In genomic region chr13:110557610-110558305, GRCh38 we compare ENCODE assay signal across 22 cellular contexts. TPM values are rescaled to one million over a fixed set of nuclear protein-coding genes. Genes with fewer than 3 reads are reported as not detected.
DNase-seq lines count a peak whose midpoint lies in the region; ATAC-seq and TF ChIP-seq lines count a peak whose summit lies in the region.
"Had no signal": no experiment of that assay in that cellular context is flagged by ENCODE, and none has a peak within 500 bp of the region (broad histone marks: within the 10 kb centered on the region; RNA-seq: fewer than 3 reads in every experiment).

No MANE protein-coding gene starts in this region.

- TF ChIP-seq CTCF in right lobe of liver (IDR thresholded peaks at IDR 0.05) (no peak), spleen (IDR thresholded peaks at IDR 0.05 in 8 of 11, conservative IDR thresholded peaks at IDR 0.05 in 3 of 11) (no peak), tibial nerve (IDR thresholded peaks at IDR 0.05) (no peak)

- DNase-seq in DMS153 treated with DMSO at 0.1 percent for 48 hours (lab: John Stamatoyannopoulos, UW; ENCODE audit: unreplicated experiment) (peak; percentile 34), NCI-H510A treated with DMSO at 0.1 percent for 48 hours (lab: John Stamatoyannopoulos, UW) (peak; percentile 85), right lobe of liver (no peak), spleen (peak; percentile 77), A172 (ENCODE audit: low spot score) (no peak), tibial nerve (ENCODE audit: low spot score in 2 of 2) (no peak), NOMO-1 treated with dmso at 0.1 percent for 144 hours (lab: John Stamatoyannopoulos, UW; ENCODE audit: unreplicated experiment) (no peak)
- DNase-seq: activated CD4-positive, alpha-beta T cell treated with anti-CD3 and anti-CD28 coated beads, Interleukin-2, amount 10 ng/mL, durations not matched to agents 24 days and 14 days; CD4-positive, alpha-beta T cell; cerebellar nuclear complex; DND-41; effector memory CD4-positive, alpha-beta T cell; gastrocnemius medialis; hippocampal formation; NCI-H446; stimulated activated CD4-positive, alpha-beta T cell treated with anti-CD3 and anti-CD28 coated beads, Interleukin-4, amount 100 ng/mL, for 24 hours; stimulated activated naive CD8-positive, alpha-beta T cell treated with anti-CD3 and anti-CD28 coated beads, Interleukin-15, Interleukin-2, amounts not matched to agents 100 U/mL and 50 U/mL, for 24 hours; T-helper 17 cell had no signal

- peak overlapping the region in 2 of 3 donors; percentile 13 to 39 for H3K27ac ChIP-seq in right lobe of liver
- H3K27ac ChIP-seq in spleen, result peak overlapping the region in 3 of 8 donors; percentile 3 to 96 (median 74)
- H3K27ac ChIP-seq in tibial nerve, result peak overlapping the region in 2 of 4 donors; percentile 45 to 98
- H3K27ac ChIP-seq: esophagus muscularis mucosa, gastrocnemius medialis had no signal

- 84% methylated on average over 7 of the region's 23 CpGs for WGBS in right lobe of liver (ENCODE audit: insufficient coverage, low coverage, low lambda C conversion rate, missing lambda C conversion rate)
- WGBS in spleen, 5 donors, result 88 to 92% (median 91%) methylated on average over 22 to 23 of the region's 23 CpGs
- WGBS in tibial nerve, 2 donors, result 67 to 74% methylated on average over 23 of the region's 23 CpGs

- TF ChIP-seq POLR2A in right lobe of liver (IDR thresholded peaks at IDR 0.05), result no peak
- no peak for TF ChIP-seq POLR2A in spleen (IDR thresholded peaks at IDR 0.05)
- TF ChIP-seq POLR2A in tibial nerve (IDR thresholded peaks at IDR 0.05), result peak in 1 of 2 donors; percentile 2

- TF ChIP-seq EP300 in tibial nerve (IDR thresholded peaks at IDR 0.05), result no peak

- H3K4me1 ChIP-seq in right lobe of liver, result peaks cover 0 to 55% (median 11%) of the 10 kb centered on the region in 4 donors
- H3K4me1 ChIP-seq in spleen, result peaks cover 0 to 92% (median 57%) of the 10 kb centered on the region in 6 donors
- peaks cover 0 to 69% (median 1%) of the 10 kb centered on the region in 4 donors for H3K4me1 ChIP-seq in tibial nerve

- H3K36me3 ChIP-seq in right lobe of liver (peaks cover 0 to 3% (median 0%) of the 10 kb centered on the region in 4 donors), spleen (peaks cover 0 to 30% (median 4%) of the 10 kb centered on the region in 6 donors), tibial nerve (peaks cover 0 to 16% (median 0%) of the 10 kb centered on the region in 3 donors)
- H3K36me3 ChIP-seq: gastrocnemius medialis, neutrophil had no signal

- H3K9me3 ChIP-seq in right lobe of liver (no peaks in the 10 kb centered on the region), spleen (peaks cover 0 to 6% (median 0%) of the 10 kb centered on the region in 8 donors), tibial nerve (no peaks in the 10 kb centered on the region)
- H3K9me3 ChIP-seq: gastrocnemius medialis, neutrophil had no signal

- no peak overlapping the region for H3K4me3 ChIP-seq in right lobe of liver
- peak overlapping the region in 1 of 8 donors; percentile 35 for H3K4me3 ChIP-seq in spleen
- H3K4me3 ChIP-seq in tibial nerve, result peak overlapping the region in 1 of 4 donors; percentile 3
- H3K4me3 ChIP-seq: esophagus muscularis mucosa, gastrocnemius medialis, K562 had no signal

- H3K27me3 ChIP-seq in right lobe of liver (no peaks in the 10 kb centered on the region), spleen (replicated peaks in 1 of 7) (no peaks in the 10 kb centered on the region), tibial nerve (no peaks in the 10 kb centered on the region)
- H3K27me3 ChIP-seq: esophagus muscularis mucosa, gastrocnemius medialis had no signal

- ATAC-seq in right lobe of liver, result no peak
- no peak for ATAC-seq in GM19351 (IDR thresholded peaks at IDR 0.05; ENCODE audit: unreplicated experiment)
- ATAC-seq: gastrocnemius medialis; K562; stimulated activated naive CD8-positive, alpha-beta T cell treated with anti-CD3 and anti-CD28 coated beads, Interleukin-15, Interleukin-2, amounts not matched to agents 100 U/mL and 50 U/mL, for 24 hours; T-helper 17 cell had no signal

- intact Hi-C loops in right lobe of liver (cut with DNase I), result no loop called here
- intact Hi-C loops in spleen (cut with DNase I; ENCODE audit: low total_unique reads), result no loop called here

RNA-seq across cellular contexts. Expression of gene RAB20, which starts 3.8 kb away (rescaled TPM):
- total RNA-seq in right lobe of liver, result 10 to 100 TPM; 12.5 to 47.2 (median 36.3) TPM
- total RNA-seq in spleen, result 10 to 100 TPM; 46.9 to 96.4 (median 61.1) TPM
- 10 to 100 TPM; 19.1 to 49.0 (median 39.6) TPM for polyA plus RNA-seq in spleen
- 1.7 and 3.6 TPM in 2 replicates for total RNA-seq in A172 (2014; rRNA removed; shearing (Covaris generic))
- total RNA-seq in tibial nerve, result 10 to 100 TPM; 28.5 to 52.5 (median 30.2) TPM

RNA-seq across cellular contexts. Expression of gene NAXD, which starts 57.6 kb away (rescaled TPM):
- total RNA-seq in right lobe of liver, result 10 to 100 TPM; 24.2 to 41.9 (median 29.9) TPM
- total RNA-seq in spleen, result 10 to 100 TPM; 27.1 to 35.5 (median 34.0) TPM
- polyA plus RNA-seq in spleen, result 10 to 100 TPM; 25.1 to 40.9 (median 35.8) TPM
- total RNA-seq in A172 (2014; rRNA removed; shearing (Covaris generic)), result 4.8 and 7.2 TPM in 2 replicates
- 10 to 100 TPM; 27.6 to 45.7 (median 38.5) TPM for total RNA-seq in tibial nerve

Comparison
In these comparisons a context has a peak if more than half of its experiments do, and no peak if none do; other contexts are left out.
1. DNase-seq: peak in DMS153 treated with DMSO at 0.1 percent for 48 hours (single experiment), NCI-H510A treated with DMSO at 0.1 percent for 48 hours (single experiment) and spleen (single experiment); none in right lobe of liver (0 of 3), A172 (single experiment), tibial nerve (0 of 2) and NOMO-1 treated with dmso at 0.1 percent for 144 hours (single experiment).